ENCODE assay signal across 8 cellular contexts in genomic region chr16:2867987-2868789, GRCh38. TPM values are rescaled to one million over a fixed set of nuclear protein-coding genes. Genes with fewer than 3 reads are reported as not detected.
DNase-seq lines count a peak whose midpoint lies in the region; ATAC-seq and TF ChIP-seq lines count a peak whose summit lies in the region.

No MANE protein-coding gene starts in this region.

- H3K4me3 ChIP-seq in OCI-LY3 (ENCODE audit: low read length), result peak overlapping the region; percentile 89
- H3K4me3 ChIP-seq in mucosa of descending colon, result peak overlapping the region; percentile 31

- TF ChIP-seq CTCF in OCI-LY3 (IDR thresholded peaks at IDR 0.05; ENCODE audit: low read depth, low read length) (peak; percentile 82), mucosa of descending colon (IDR thresholded peaks at IDR 0.05) (peak; percentile 89)

- peak overlapping the region; percentile 95 for H2AFZ ChIP-seq in OCI-LY3 (ENCODE audit: low read depth, low read length)

- H3K9ac ChIP-seq in OCI-LY3 (ENCODE audit: low read length), result peak overlapping the region; percentile 83

- peak overlapping the region; percentile 71 for H3K27ac ChIP-seq in OCI-LY3 (ENCODE audit: low read length)
- peak overlapping the region; percentile 91 for H3K27ac ChIP-seq in epithelial cell of prostate

- no peaks in the 10 kb centered on the region for H4K20me1 ChIP-seq in OCI-LY3 (ENCODE audit: insufficient read depth, low read length)

- DNase-seq in D341Med (ENCODE audit: low spot score), result peak; percentile 96
- DNase-seq in HuH-7 (ENCODE audit: low spot score), result peak; percentile 94
- DNase-seq in activated T-cell treated with anti-CD3 and anti-CD28 coated beads for 4 hours, result peak; percentile 89
- peak; percentile 46 for DNase-seq in epithelial cell of prostate (ENCODE audit: low read depth, low spot score)
- peak; percentile 96 to 99 (median 97) for DNase-seq in mucosa of descending colon
- DNase-seq in stimulated activated CD8-positive, alpha-beta memory T cell treated with anti-CD3 and anti-CD28 coated beads, Interleukin-4, amount 100 ng/mL, for 1 hour (ENCODE audit: low read depth in 2 of 2, low spot score in 1 of 2), result peak; percentile 89 to 90

- ATAC-seq in GM21423 (IDR thresholded peaks at IDR 0.05; ENCODE audit: unreplicated experiment) (peak; percentile 91), mucosa of descending colon (peak; percentile 99)

- H3K36me3 ChIP-seq in OCI-LY3 (replicated peaks; ENCODE audit: low read depth, low read length), result no peaks in the 10 kb centered on the region
- H3K36me3 ChIP-seq in mucosa of descending colon (ENCODE audit: low read depth), result no peaks in the 10 kb centered on the region

- H3K9me3 ChIP-seq in OCI-LY3 (ENCODE audit: insufficient read depth, low read length), result no peaks in the 10 kb centered on the region
- H3K9me3 ChIP-seq in mucosa of descending colon, result no peaks in the 10 kb centered on the region

- no peaks in the 10 kb centered on the region for H3K4me1 ChIP-seq in OCI-LY3 (ENCODE audit: low read length)
- H3K4me1 ChIP-seq in mucosa of descending colon (ENCODE audit: low read depth), result no peaks in the 10 kb centered on the region

- intact Hi-C loops in mucosa of descending colon (cut with DNase I, micrococcal nuclease), result no loop called here

- H3K79me2 ChIP-seq in OCI-LY3 (ENCODE audit: low read length), result no peaks in the 10 kb centered on the region

- H3K27me3 ChIP-seq in OCI-LY3 (ENCODE audit: low read depth, low read length), result no peaks in the 10 kb centered on the region

- H3K4me2 ChIP-seq in OCI-LY3 (ENCODE audit: low read length), result peak overlapping the region; percentile 65

RNA-seq across cellular contexts. Expression of gene PRSS22, which starts 10.2 kb away (rescaled TPM):
- total RNA-seq in mucosa of descending colon, result 10 to 100 TPM in 1 of 3 donors, 1 to 10 TPM in 2; 1.6 to 29.0 (median 1.9) TPM

RNA-seq across cellular contexts. Expression of gene FLYWCH2, which starts 14.8 kb away (rescaled TPM):
- 10 to 100 TPM; 23.3 to 26.9 (median 25.3) TPM for total RNA-seq in mucosa of descending colon

RNA-seq across cellular contexts. Expression of gene ZG16B, which starts 38.1 kb away (rescaled TPM):
- 10 to 100 TPM in 2 of 3 donors, 1 to 10 TPM in 1; 6.8 to 40.7 (median 24.3) TPM for total RNA-seq in mucosa of descending colon

RNA-seq across cellular contexts. Expression of gene FLYWCH1, which starts 43.5 kb away (rescaled TPM):
- 10 to 100 TPM; 26.6 to 46.0 (median 34.3) TPM for total RNA-seq in mucosa of descending colon

RNA-seq across cellular contexts. Expression of gene PRSS21, which starts 51.2 kb away (rescaled TPM):
- total RNA-seq in mucosa of descending colon, result 1 to 10 TPM in 1 of 3 donors, under 1 TPM in 2; 0.51 to 4.1 (median 0.58) TPM

Comparison
In these comparisons a context has a peak if more than half of its experiments do, and no peak if none do; other contexts are left out.
1. Peak in every context shown above with its lines: DNase-seq, ATAC-seq, H3K4me3 ChIP-seq and H3K27ac ChIP-seq.
2. DNase-seq: peak in every context shown above with its lines; median percentile 97 in mucosa of descending colon; 96 in D341Med; 94 in HuH-7; 90 in stimulated activated CD8-positive, alpha-beta memory T cell treated with anti-CD3 and anti-CD28 coated beads, Interleukin-4, amount 100 ng/mL, for 1 hour; 89 in activated T-cell treated with anti-CD3 and anti-CD28 coated beads for 4 hours; 46 in epithelial cell of prostate.